In genomic region chr6:157615411-157615763, GRCh38 we compare ENCODE assay signal across 10 cellular contexts.
DNase-seq lines count a peak whose midpoint lies in the region; ATAC-seq lines count a peak whose summit lies in the region.
"Had no signal": no experiment of that assay in that cellular context is flagged by ENCODE, and none has a peak within 500 bp of the region (broad histone marks: within the 10 kb centered on the region; RNA-seq: fewer than 3 reads in every experiment).

No MANE protein-coding gene starts in this region.

- intact Hi-C loops in left ventricle myocardium superior (cut with micrococcal nuclease) = no loop called here

- no peaks in the 10 kb centered on the region for H3K36me3 Mint-ChIP-seq in activated T-helper 17 cell treated with anti-CD3 and anti-CD28 coated beads, Interleukin-2, amount 50 U/mL, for 72 hours (ENCODE audit: low read depth)

- ATAC-seq in activated T-helper 17 cell treated with anti-CD3 and anti-CD28 coated beads, Interleukin-2, amount 50 U/mL, for 72 hours (replicated peaks) = no peak
- ATAC-seq in GM18511 (IDR thresholded peaks at IDR 0.05; ENCODE audit: unreplicated experiment) (no peak), left ventricle myocardium superior (no peak)

- H3K9me3 Mint-ChIP-seq in activated T-helper 17 cell treated with anti-CD3 and anti-CD28 coated beads, Interleukin-2, amount 50 U/mL, for 72 hours = no peaks in the 10 kb centered on the region

- peak; percentile 30 for DNase-seq in CD1c-positive myeloid dendritic cell (ENCODE audit: extremely low spot score)
- peak; percentile 11 for DNase-seq in LHCN-M2 (ENCODE audit: low read depth)
- peak; percentile 48 for DNase-seq in astrocyte of the hippocampus (ENCODE audit: low read depth, low spot score)
- DNase-seq in midbrain (lab: John Stamatoyannopoulos, UW) = peak; percentile 12
- DNase-seq in COR-L47 (lab: John Stamatoyannopoulos, UW) = no peak
- DNase-seq in left ventricle myocardium superior = no peak
- DNase-seq: DMS53, SW 1271 had no signal

- no peak overlapping the region for H3K27ac Mint-ChIP-seq in activated T-helper 17 cell treated with anti-CD3 and anti-CD28 coated beads, Interleukin-2, amount 50 U/mL, for 72 hours

- no peak overlapping the region for H3K4me3 Mint-ChIP-seq in activated T-helper 17 cell treated with anti-CD3 and anti-CD28 coated beads, Interleukin-2, amount 50 U/mL, for 72 hours

- no peaks in the 10 kb centered on the region for H3K4me1 Mint-ChIP-seq in activated T-helper 17 cell treated with anti-CD3 and anti-CD28 coated beads, Interleukin-2, amount 50 U/mL, for 72 hours

- H3K27me3 Mint-ChIP-seq in activated T-helper 17 cell treated with anti-CD3 and anti-CD28 coated beads, Interleukin-2, amount 50 U/mL, for 72 hours = no peaks in the 10 kb centered on the region

Comparison
In these comparisons a context has a peak if more than half of its experiments do, and no peak if none do; other contexts are left out.
1. DNase-seq: peak in CD1c-positive myeloid dendritic cell (single experiment), LHCN-M2 (single experiment), astrocyte of the hippocampus (single experiment) and midbrain (single experiment); none in COR-L47 (single experiment) and left ventricle myocardium superior (single experiment).